ENCODE assay signal across 28 cellular contexts in the genomic region with DNA sequence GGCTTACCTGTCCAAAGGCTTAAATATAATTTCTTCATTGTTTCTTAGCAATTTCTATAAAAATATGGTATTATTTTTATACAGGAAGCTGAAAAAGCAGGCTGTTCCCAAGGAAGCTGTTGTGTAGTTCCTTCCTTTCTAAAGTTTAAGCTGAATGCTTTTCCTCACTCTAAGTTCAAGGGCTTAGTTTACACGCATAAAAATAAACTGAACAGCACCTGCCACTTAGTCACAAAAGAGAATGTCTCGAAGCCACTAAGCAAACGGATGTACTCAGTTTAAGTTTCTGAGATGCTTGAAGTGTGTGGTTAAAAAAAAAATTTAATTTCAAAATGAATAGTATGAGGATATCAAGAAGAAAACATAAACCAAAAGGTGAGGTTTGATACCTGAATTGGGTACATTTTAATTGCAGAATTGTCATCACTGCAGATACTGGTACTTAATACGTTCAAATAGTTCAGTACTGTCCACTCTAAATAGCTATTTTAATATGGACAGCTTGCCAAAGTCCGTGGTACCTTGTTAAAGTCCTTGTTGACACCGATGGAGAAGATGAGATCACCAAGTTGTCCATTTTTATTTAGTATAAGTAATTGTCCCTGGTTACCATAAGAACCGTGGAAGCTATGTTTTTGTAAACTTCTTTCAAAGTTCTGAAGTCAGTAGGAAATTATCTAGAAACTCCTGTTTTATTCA. TPM values are rescaled to one million over a fixed set of nuclear protein-coding genes. Genes with fewer than 3 reads are reported as not detected.
DNase-seq lines count a peak whose midpoint lies in the region; ATAC-seq, FAIRE-seq and TF ChIP-seq lines count a peak whose summit lies in the region.
"Had no signal": no experiment of that assay in that cellular context is flagged by ENCODE, and none has a peak within 500 bp of the region (broad histone marks: within the 10 kb centered on the region; RNA-seq: fewer than 3 reads in every experiment).

No MANE protein-coding gene starts in this region.

- BruUV-seq in endothelial cell of umbilical vein (replicated peaks; lab: Mats Ljungman, UMichigan), result TSS peak; percentile 9

- H3K27ac ChIP-seq in endothelial cell of umbilical vein (ENCODE audit: insufficient read depth, low read depth, low read length) (no peak overlapping the region), smooth muscle cell (ENCODE audit: low read depth) (no peak overlapping the region), testis (no peak overlapping the region)
- H3K27ac ChIP-seq: brain microvascular endothelial cell, PC-9 had no signal

- dilution Hi-C loops in endothelial cell of umbilical vein (cut with MboI; ENCODE audit: extremely low pct_ligation_motif_present, low sequenced_read_pairs), result no loop called here

- H3K27me3 ChIP-seq in endothelial cell of umbilical vein (ENCODE audit: control insufficient read depth in 2 of 2, insufficient read depth in 2 of 2, low read length in 2 of 2), result no peaks in the 10 kb centered on the region
- no peaks in the 10 kb centered on the region for H3K27me3 ChIP-seq in smooth muscle cell (ENCODE audit: low read depth)
- H3K27me3 ChIP-seq in testis, result no peaks in the 10 kb centered on the region
- H3K27me3 ChIP-seq: brain microvascular endothelial cell, MG63, right lobe of liver had no signal

- H3K4me1 ChIP-seq in endothelial cell of umbilical vein (ENCODE audit: control insufficient read depth, extremely low read depth, insufficient read depth, low read length) (peaks cover 27% of the 10 kb centered on the region), smooth muscle cell (ENCODE audit: low read depth) (peaks cover 16% of the 10 kb centered on the region), testis (peaks cover 9% of the 10 kb centered on the region)

- H3K4me3 ChIP-seq in endothelial cell of umbilical vein (replicated peaks in 1 of 3; ENCODE audit: insufficient read depth in 1 of 3, low read depth in 1 of 3, low read length in 3 of 3) (no peak overlapping the region), smooth muscle cell (no peak overlapping the region), testis (no peak overlapping the region)
- H3K4me3 ChIP-seq: GM12878, K562, MG63, PC-9, right lobe of liver had no signal

- peaks cover 4% of the 10 kb centered on the region for H3K79me2 ChIP-seq in endothelial cell of umbilical vein (ENCODE audit: control insufficient read depth, insufficient read depth, low read length)
- H3K79me2 ChIP-seq in smooth muscle cell (ENCODE audit: low read depth), result peaks cover 55% of the 10 kb centered on the region

- POLR2A ChIA-PET in endothelial cell of umbilical vein (lab: Charles Lee), result interaction anchor here (0.7 to 1.3 kb wide), 3 partner anchors 17 to 182 kb away, joined by 3 to 5 read pairs (median 4); no protein-coding TSS in a partner anchor

- H3K9me3 ChIP-seq in endothelial cell of umbilical vein (replicated peaks; ENCODE audit: control insufficient read depth, insufficient read depth, low read length) (no peaks in the 10 kb centered on the region), smooth muscle cell (replicated peaks; ENCODE audit: low read depth) (no peaks in the 10 kb centered on the region), testis (no peaks in the 10 kb centered on the region)
- H3K9me3 ChIP-seq: MG63, right lobe of liver had no signal

- H3K36me3 ChIP-seq in endothelial cell of umbilical vein (ENCODE audit: control insufficient read depth in 2 of 2, extremely low read depth in 1 of 2, insufficient read depth in 2 of 2, low read length in 2 of 2) (no peaks in the 10 kb centered on the region), smooth muscle cell (ENCODE audit: low read depth) (no peaks in the 10 kb centered on the region), testis (ENCODE audit: low read depth, missing control alignments) (no peaks in the 10 kb centered on the region)
- H3K36me3 ChIP-seq: brain microvascular endothelial cell, MG63, right lobe of liver had no signal

- H4K20me1 ChIP-seq in endothelial cell of umbilical vein (replicated peaks; ENCODE audit: control insufficient read depth, extremely low read depth, insufficient read depth, low read length) (peaks cover 9% of the 10 kb centered on the region), smooth muscle cell (ENCODE audit: low read depth) (peaks cover 100% of the 10 kb centered on the region)

- no peak for TF ChIP-seq POLR2A in endothelial cell of umbilical vein (IDR thresholded peaks at IDR 0.05; ENCODE audit: low read depth, low read length)
- no peak for TF ChIP-seq POLR2A in testis (IDR thresholded peaks at IDR 0.05)

- H3K4me2 ChIP-seq in endothelial cell of umbilical vein (ENCODE audit: insufficient read depth, low read length) (peak overlapping the region; percentile 52), smooth muscle cell (peak overlapping the region; percentile 19)
- H3K4me2 ChIP-seq: PC-9 had no signal

- no peak for ATAC-seq in GM21723 (IDR thresholded peaks at IDR 0.05; ENCODE audit: unreplicated experiment)
- no peak for ATAC-seq in HG03460 (IDR thresholded peaks at IDR 0.05; ENCODE audit: unreplicated experiment)
- ATAC-seq: activated CD8-positive, alpha-beta T cell treated with anti-CD3 and anti-CD28 coated beads for 36 hours; GM12878; left lobe of liver; right lobe of liver had no signal

- TF ChIP-seq CTCF in endothelial cell of umbilical vein (IDR thresholded peaks at IDR 0.05; ENCODE audit: extremely low read depth in 1 of 2, insufficient read depth in 1 of 2, low read depth in 1 of 2, low read length in 2 of 2) (no peak), smooth muscle cell (IDR thresholded peaks at IDR 0.05; ENCODE audit: borderline replicate concordance, insufficient read depth, poor library complexity, severe bottlenecking) (no peak), testis (IDR thresholded peaks at IDR 0.05) (no peak)

- no peak overlapping the region for H3K9ac ChIP-seq in endothelial cell of umbilical vein (replicated peaks; ENCODE audit: extremely low read depth, insufficient read depth, low read length)
- H3K9ac ChIP-seq in smooth muscle cell (ENCODE audit: low read depth), result no peak overlapping the region

- 84% methylated on average over 7 of the region's 7 CpGs for WGBS in smooth muscle cell (ENCODE audit: low lambda C conversion rate)
- 79 to 93% methylated on average over 7 of the region's 7 CpGs for WGBS in testis, 2 donors

- no peaks in the 10 kb centered on the region for H3K9me1 ChIP-seq in endothelial cell of umbilical vein (replicated peaks; ENCODE audit: control insufficient read depth, extremely low read depth, insufficient read depth, low read length)

- H3F3A ChIP-seq in smooth muscle cell (ENCODE audit: low read depth), result peaks cover 10% of the 10 kb centered on the region

- H2AFZ ChIP-seq in endothelial cell of umbilical vein (ENCODE audit: low read depth, low read length) (no peak overlapping the region), smooth muscle cell (ENCODE audit: low read depth) (no peak overlapping the region)
- H2AFZ ChIP-seq: PC-9 had no signal

- intact Hi-C loops in endothelial cell of umbilical vein (cut with micrococcal nuclease), result no loop called here
- intact Hi-C loops in testis (cut with DNase I; ENCODE audit: low total_unique reads), result no loop called here

- peak; percentile 58 for FAIRE-seq in endothelial cell of umbilical vein (lab: Jason Lieb, UNC)
- FAIRE-seq: D721Med, GM12878, HTR-8/SVneo, K562 had no signal

- peak; percentile 51 for DNase-seq in NCI-H2107 treated with DMSO at 0.1 percent for 48 hours (lab: John Stamatoyannopoulos, UW; ENCODE audit: unreplicated experiment)
- no peak for DNase-seq in NCI-H2107 (lab: John Stamatoyannopoulos, UW)
- DNase-seq in DMS79 (lab: John Stamatoyannopoulos, UW), result peak; percentile 48
- DNase-seq in endothelial cell of umbilical vein (ENCODE audit: low read depth, low spot score), result peak; percentile 52
- no peak for DNase-seq in smooth muscle cell (lab: John Stamatoyannopoulos, UW; ENCODE audit: unreplicated experiment)
- no peak for DNase-seq in testis
- DNase-seq: activated CD4-positive, alpha-beta T cell treated with anti-CD3 and anti-CD28 coated beads for 1 hour; activated CD8-positive, alpha-beta T cell treated with anti-CD3 and anti-CD28 coated beads for 36 hours; amniotic stem cell; brain microvascular endothelial cell; mesendoderm; MG63; NCI-H1105; NCI-H187; NCI-H226; NCI-H69; PC-9; posterior cingulate gyrus; right lobe of liver; SHP77; stimulated activated CD4-positive, alpha-beta T cell treated with anti-CD3 and anti-CD28 coated beads, Interleukin-4, amount 100 ng/mL, for 24 hours had no signal

- CTCF ChIA-PET in endothelial cell of umbilical vein (lab: Charles Lee), result interaction anchor here (0.9 to 3.2 kb wide), 9 partner anchors 11 to 186 kb away, joined by 3 to 15 read pairs (median 3); no protein-coding TSS in a partner anchor

TF ChIP-seq in endothelial cell of umbilical vein, 7 proteins besides CTCF, POLR2A, EP300 and RAD21:
- TF ChIP-seq POLR2AphosphoS5 (IDR thresholded peaks at IDR 0.05; ENCODE audit: insufficient read depth, low read depth, low read length) (no peak), FOS (IDR thresholded peaks at IDR 0.05; ENCODE audit: borderline replicate concordance, insufficient read depth, low read length) (peak; percentile 9)

RNA-seq across cellular contexts. Expression of gene MRTFB, which starts 38.1 kb away (rescaled TPM):
- total RNA-seq in endothelial cell of umbilical vein (49.5 and 50.2 TPM in 2 replicates), smooth muscle cell (20.7 and 22.6 TPM in 2 replicates), testis (100 to 1,000 TPM in 1 of 2 donors, 10 to 100 TPM in 1; 91.4 to 140 TPM)
- polyA plus RNA-seq in endothelial cell of umbilical vein (19.6 and 23.5 TPM in 2 replicates), smooth muscle cell (6.8 and 9.7 TPM in 2 replicates), testis (ENCODE audit: insufficient read depth, low read depth, low replicate concordance) (41.4 TPM)
- polyA plus RNA-seq in endothelial cell of umbilical vein (2011; cell fraction: cytosol; rRNA removed), result 12.9 and 13.3 TPM in 2 replicates
- polyA plus RNA-seq in endothelial cell of umbilical vein (2011; cell fraction: nucleus; rRNA removed), result 58.0 and 59.5 TPM in 2 replicates
- 13.4 and 15.8 TPM in 2 replicates for polyA plus RNA-seq in endothelial cell of umbilical vein (2012)
- polyA minus RNA-seq in endothelial cell of umbilical vein, result 63.0 and 64.6 TPM in 2 replicates
- 10.5 TPM for polyA minus RNA-seq in endothelial cell of umbilical vein (2011; cell fraction: cytosol; rRNA and poly(A)+ RNA removed)
- 98.7 and 137 TPM in 2 replicates for polyA minus RNA-seq in endothelial cell of umbilical vein (2011; cell fraction: nucleus; rRNA and poly(A)+ RNA removed)

Comparison
In these comparisons a context has a peak if more than half of its experiments do, and no peak if none do; other contexts are left out.
1. DNase-seq: peak in NCI-H2107 treated with DMSO at 0.1 percent for 48 hours (single experiment), DMS79 (single experiment) and endothelial cell of umbilical vein (single experiment); none in NCI-H2107 (single experiment), smooth muscle cell (single experiment) and testis (single experiment).